ENCODE assay signal across 8 cellular contexts in genomic region chr19:11435057-11435832, GRCh38. TPM values are rescaled to one million over a fixed set of nuclear protein-coding genes. Genes with fewer than 3 reads are reported as not detected.
DNase-seq lines count a peak whose midpoint lies in the region; TF ChIP-seq lines count a peak whose summit lies in the region.

Gene ODAD3 (minus strand): TSS chr19:11435121. CDS start chr19:11435016, 105 bp downstream.
Gene PRKCSH (plus strand): TSS chr19:11435635. CDS start chr19:11436118, 483 bp downstream.

- peak; percentile 99 for DNase-seq in HFF-Myc (ENCODE audit: extremely low read depth, low read depth)
- peak; percentile 100 for DNase-seq in MV-4-11 (lab: John Stamatoyannopoulos, UW)
- peak; percentile 99 for DNase-seq in SK-MEL-5 (ENCODE audit: low read depth, low spot score)
- DNase-seq in activated naive CD4-positive, alpha-beta T cell treated with anti-CD3 and anti-CD28 coated beads, Interleukin-2, amount 50 U/mL, for 16 hours: peak; percentile 98
- DNase-seq in globus pallidus (ENCODE audit: low spot score): peak; percentile 100
- peak; percentile 89 to 100 (median 100) for DNase-seq in nucleus accumbens (lab: John Stamatoyannopoulos, UW)

- peak; percentile 81 for TF ChIP-seq CTCF in HFF-Myc (IDR thresholded peaks at IDR 0.05; ENCODE audit: low read depth, low read length, missing control alignments)

- peak within 1 kb of the TSS; percentile 98 for H3K27ac ChIP-seq in temporal lobe (ENCODE audit: low read depth, low read length)

- in situ Hi-C loops in SK-MEL-5 (cut with HindIII; ENCODE audit: low pct_unique_long_range_greater_than_20kb, low sequenced_read_pairs): no loop called here

- H3K4me3 ChIP-seq in GM08714 (ENCODE audit: low read length) (peak within 1 kb of the TSS; percentile 82), HFF-Myc (replicated peaks; ENCODE audit: low read depth, low read length) (peak within 1 kb of the TSS; percentile 98)

RNA-seq across cellular contexts. Expression of gene ODAD3, which starts in this region (rescaled TPM):
- total RNA-seq in SK-MEL-5 (2014; rRNA removed; shearing (Covaris generic)): 0.08 TPM in 1 of 2 replicates, not detected in the other
- 0.06 and 0.23 TPM in 2 replicates for polyA plus RNA-seq in SK-MEL-5 (2015; cell fraction: cytosol; rRNA removed)
- 0.15 and 0.85 TPM in 2 replicates for polyA plus RNA-seq in SK-MEL-5 (2015; cell fraction: nucleus; rRNA removed)
- 0.49 TPM for total RNA-seq in temporal lobe

RNA-seq across cellular contexts. Expression of gene PRKCSH, which starts in this region (rescaled TPM):
- 93.9 and 122 TPM in 2 replicates for total RNA-seq in SK-MEL-5 (2014; rRNA removed; shearing (Covaris generic))
- 274 and 353 TPM in 2 replicates for polyA plus RNA-seq in SK-MEL-5 (2015; cell fraction: cytosol; rRNA removed)
- polyA plus RNA-seq in SK-MEL-5 (2015; cell fraction: nucleus; rRNA removed): 152 and 178 TPM in 2 replicates
- total RNA-seq in temporal lobe: 47.5 TPM

Comparison
In these comparisons a context has a peak if more than half of its experiments do, and no peak if none do; other contexts are left out.
1. Peak in every context shown above with its lines: DNase-seq, H3K4me3 ChIP-seq and H3K27ac ChIP-seq.